In the genomic region with DNA sequence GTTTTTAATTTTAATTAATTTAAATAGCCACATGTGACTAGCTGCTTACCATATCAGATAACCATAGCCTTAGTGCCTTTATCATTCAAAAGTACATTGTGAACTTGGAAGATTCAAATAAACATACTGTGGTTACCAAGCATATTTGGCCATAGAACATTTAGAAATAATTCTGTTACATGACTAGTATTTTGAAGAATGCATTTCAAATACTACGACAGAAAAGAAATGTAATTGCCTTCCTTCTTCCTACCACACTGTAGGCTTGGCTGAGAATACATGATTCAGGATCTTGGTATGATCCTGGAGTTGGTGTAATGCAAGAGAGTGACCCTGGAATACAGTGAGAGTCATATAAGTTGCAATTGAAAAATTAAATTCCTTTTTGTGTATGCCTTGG, we compare ENCODE assay signal across 11 cellular contexts.
DNase-seq lines count a peak whose midpoint lies in the region; ATAC-seq and TF ChIP-seq lines count a peak whose summit lies in the region.
"Had no signal": no experiment of that assay in that cellular context is flagged by ENCODE, and none has a peak within 500 bp of the region (broad histone marks: within the 10 kb centered on the region; RNA-seq: fewer than 3 reads in every experiment).

No MANE protein-coding gene starts in this region.

- H3K27me3 Mint-ChIP-seq in activated naive CD8-positive, alpha-beta T cell treated with anti-CD3 and anti-CD28 coated beads, Interleukin-2, amount 10 ng/mL, durations not matched to agents 7 days and 5 days, result no peaks in the 10 kb centered on the region
- no peaks in the 10 kb centered on the region for H3K27me3 Mint-ChIP-seq in activated naive CD8-positive, alpha-beta T cell treated with anti-CD3 and anti-CD28 coated beads, Interleukin-2, amount 50 U/mL, for 24 hours
- H3K27me3 Mint-ChIP-seq in immature natural killer cell (ENCODE audit: low read depth in 3 of 3), result peaks cover 0 to 2% (median 0%) of the 10 kb centered on the region in 3 donors

- H3K4me3 ChIP-seq in tibial artery (no peak overlapping the region), Karpas-422 (ENCODE audit: low read length) (no peak overlapping the region)
- H3K4me3 ChIP-seq: SJCRH30 had no signal

- H3K36me3 ChIP-seq in tibial artery, result peaks cover 0 to 7% (median 4%) of the 10 kb centered on the region in 3 donors
- no peaks in the 10 kb centered on the region for H3K36me3 ChIP-seq in Karpas-422 (ENCODE audit: insufficient read depth, low read length)

- intact Hi-C loops in tibial artery (cut with DNase I; ENCODE audit: low total_unique reads), result no loop called here

- peak overlapping the region; percentile 5 for H3K27ac Mint-ChIP-seq in activated naive CD8-positive, alpha-beta T cell treated with anti-CD3 and anti-CD28 coated beads, Interleukin-2, amount 10 ng/mL, durations not matched to agents 7 days and 5 days
- no peak overlapping the region for H3K27ac Mint-ChIP-seq in activated naive CD8-positive, alpha-beta T cell treated with anti-CD3 and anti-CD28 coated beads, Interleukin-2, amount 50 U/mL, for 24 hours
- H3K27ac Mint-ChIP-seq in immature natural killer cell, result peak overlapping the region; percentile 78 to 91 (median 88)

- H3K27me3 ChIP-seq in tibial artery, result no peaks in the 10 kb centered on the region
- no peaks in the 10 kb centered on the region for H3K27me3 ChIP-seq in Karpas-422 (ENCODE audit: low read length)
- H3K27me3 ChIP-seq: SJCRH30 had no signal

- TF ChIP-seq CTCF in tibial artery (IDR thresholded peaks at IDR 0.05), result no peak

- H3K27ac ChIP-seq in tibial artery, result peak overlapping the region; percentile 54 to 74
- H3K27ac ChIP-seq in Karpas-422 (ENCODE audit: low read length), result no peak overlapping the region
- H3K27ac ChIP-seq: SJCRH30 had no signal

- no peaks in the 10 kb centered on the region for H3K9me2 ChIP-seq in Karpas-422 (replicated peaks; ENCODE audit: insufficient read depth, low read length)

- H3K4me1 ChIP-seq in tibial artery (peaks cover 0 to 74% (median 30%) of the 10 kb centered on the region in 4 donors), Karpas-422 (ENCODE audit: low read length) (peaks cover 14% of the 10 kb centered on the region)

- no peaks in the 10 kb centered on the region for H3K79me2 ChIP-seq in Karpas-422 (ENCODE audit: low read length)

- no peaks in the 10 kb centered on the region for H4K20me1 ChIP-seq in Karpas-422 (ENCODE audit: insufficient read depth, low read depth, low read length)

- H3K9me3 Mint-ChIP-seq in activated naive CD8-positive, alpha-beta T cell treated with anti-CD3 and anti-CD28 coated beads, Interleukin-2, amount 10 ng/mL, durations not matched to agents 7 days and 5 days, result no peaks in the 10 kb centered on the region
- H3K9me3 Mint-ChIP-seq in activated naive CD8-positive, alpha-beta T cell treated with anti-CD3 and anti-CD28 coated beads, Interleukin-2, amount 50 U/mL, for 24 hours, result no peaks in the 10 kb centered on the region
- H3K9me3 Mint-ChIP-seq in immature natural killer cell, result no peaks in the 10 kb centered on the region

- POLR2A ChIA-PET in activated naive CD8-positive, alpha-beta T cell treated with anti-CD3 and anti-CD28 coated beads, Interleukin-2, amount 10 ng/mL, durations not matched to agents 7 days and 5 days (lab: Charles Lee), result no interaction called here

- H3K9ac ChIP-seq in Karpas-422 (ENCODE audit: low read length), result no peak overlapping the region

- no peak overlapping the region for H2AFZ ChIP-seq in Karpas-422 (ENCODE audit: low read length)

- no peak for ATAC-seq in activated naive CD8-positive, alpha-beta T cell treated with anti-CD3 and anti-CD28 coated beads, Interleukin-2, amount 10 ng/mL, durations not matched to agents 7 days and 5 days (ENCODE audit: low read depth)
- no peak for ATAC-seq in activated naive CD8-positive, alpha-beta T cell treated with anti-CD3 and anti-CD28 coated beads, Interleukin-2, amount 50 U/mL, for 24 hours

- no peak overlapping the region for H3K4me3 Mint-ChIP-seq in activated naive CD8-positive, alpha-beta T cell treated with anti-CD3 and anti-CD28 coated beads, Interleukin-2, amount 10 ng/mL, durations not matched to agents 7 days and 5 days
- H3K4me3 Mint-ChIP-seq in activated naive CD8-positive, alpha-beta T cell treated with anti-CD3 and anti-CD28 coated beads, Interleukin-2, amount 50 U/mL, for 24 hours, result no peak overlapping the region
- H3K4me3 Mint-ChIP-seq in immature natural killer cell, result peak overlapping the region; percentile 73 to 83 (median 77)

- H3K9me3 ChIP-seq in tibial artery (no peaks in the 10 kb centered on the region), Karpas-422 (ENCODE audit: low read length) (no peaks in the 10 kb centered on the region)
- H3K9me3 ChIP-seq: SJCRH30 had no signal

- no peak overlapping the region for H3K4me2 ChIP-seq in Karpas-422 (ENCODE audit: low read depth, low read length, poor library complexity, severe bottlenecking)

- no peak for DNase-seq in activated naive CD8-positive, alpha-beta T cell treated with anti-CD3 and anti-CD28 coated beads, Interleukin-2, amount 10 ng/mL, durations not matched to agents 7 days and 5 days
- no peak for DNase-seq in activated naive CD8-positive, alpha-beta T cell treated with anti-CD3 and anti-CD28 coated beads, Interleukin-2, amount 50 U/mL, for 24 hours
- peak; percentile 69 for DNase-seq in amniotic stem cell (lab: John Stamatoyannopoulos, UW)
- peak in 1 of 3 donors; percentile 10 for DNase-seq in immature natural killer cell
- DNase-seq in tibial artery, result no peak
- no peak for DNase-seq in Karpas-422
- no peak for DNase-seq in activated CD4-positive, alpha-beta T cell treated with anti-CD3 and anti-CD28 coated beads for 1 hour
- no peak for DNase-seq in activated CD4-positive, alpha-beta T cell treated with anti-CD3 and anti-CD28 coated beads for 48 hours
- DNase-seq: effector CD4-positive, alpha-beta T cell; NCI-H1417 treated with DMSO at 0.1 percent for 48 hours; SJCRH30 had no signal

- peaks cover 3% of the 10 kb centered on the region for H3K36me3 Mint-ChIP-seq in activated naive CD8-positive, alpha-beta T cell treated with anti-CD3 and anti-CD28 coated beads, Interleukin-2, amount 10 ng/mL, durations not matched to agents 7 days and 5 days
- H3K36me3 Mint-ChIP-seq in activated naive CD8-positive, alpha-beta T cell treated with anti-CD3 and anti-CD28 coated beads, Interleukin-2, amount 50 U/mL, for 24 hours (ENCODE audit: low read depth), result no peaks in the 10 kb centered on the region
- H3K36me3 Mint-ChIP-seq in immature natural killer cell, result no peaks in the 10 kb centered on the region

- peaks cover 57% of the 10 kb centered on the region for H3K4me1 Mint-ChIP-seq in activated naive CD8-positive, alpha-beta T cell treated with anti-CD3 and anti-CD28 coated beads, Interleukin-2, amount 10 ng/mL, durations not matched to agents 7 days and 5 days
- peaks cover 48% of the 10 kb centered on the region for H3K4me1 Mint-ChIP-seq in activated naive CD8-positive, alpha-beta T cell treated with anti-CD3 and anti-CD28 coated beads, Interleukin-2, amount 50 U/mL, for 24 hours
- H3K4me1 Mint-ChIP-seq in immature natural killer cell, result peaks cover 82 to 91% of the 10 kb centered on the region in 2 donors

Comparison
In these comparisons a context has a peak if more than half of its experiments do, and no peak if none do; other contexts are left out.
1. H3K4me3 Mint-ChIP-seq: peak in immature natural killer cell (5 of 5); none in activated naive CD8-positive, alpha-beta T cell treated with anti-CD3 and anti-CD28 coated beads, Interleukin-2, amount 10 ng/mL, durations not matched to agents 7 days and 5 days (single experiment) and activated naive CD8-positive, alpha-beta T cell treated with anti-CD3 and anti-CD28 coated beads, Interleukin-2, amount 50 U/mL, for 24 hours (single experiment).